Comparison of ENCODE assay signal across 32 cellular contexts in the genomic region with DNA sequence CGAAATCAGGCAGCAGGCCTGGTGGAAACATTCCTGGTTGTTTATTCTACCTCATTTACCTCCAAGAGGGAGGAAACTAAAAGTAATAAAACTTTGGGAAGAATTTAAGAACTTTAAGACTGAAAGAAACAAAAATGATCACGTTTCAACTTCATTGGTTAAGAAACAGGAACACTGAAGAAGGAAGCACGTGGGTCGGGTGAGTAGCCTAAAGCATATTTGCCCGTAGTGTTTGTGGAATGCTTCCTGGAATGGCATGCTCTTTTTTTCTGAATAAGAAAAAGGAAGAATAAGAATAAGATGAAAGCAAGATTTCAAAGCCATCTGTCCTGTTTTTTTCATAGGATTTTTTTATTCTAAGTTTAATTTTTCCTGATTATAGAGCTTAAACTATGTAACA.
DNase-seq lines count a peak whose midpoint lies in the region; ATAC-seq and TF ChIP-seq lines count a peak whose summit lies in the region.
"Had no signal": no experiment of that assay in that cellular context is flagged by ENCODE, and none has a peak within 500 bp of the region (broad histone marks: within the 10 kb centered on the region; RNA-seq: fewer than 3 reads in every experiment).

No MANE protein-coding gene starts in this region.

- ATAC-seq in naive B cell (ENCODE audit: low read depth in 2 of 2) (no peak), GM21447 (IDR thresholded peaks at IDR 0.05; ENCODE audit: unreplicated experiment) (no peak), HG03457 (IDR thresholded peaks at IDR 0.05; ENCODE audit: unreplicated experiment) (no peak)
- ATAC-seq in stimulated activated effector memory CD8-positive, alpha-beta T cell treated with anti-CD3 and anti-CD28 coated beads, Interleukin-12 subunit alpha, Interleukin-12 subunit beta, amount 100 ng/mL, for 72 hours: no peak
- ATAC-seq: left lobe of liver, right lobe of liver had no signal

- H3K27ac Mint-ChIP-seq in naive B cell: peak overlapping the region in 5 of 6 donors; percentile 32 to 85 (median 48)
- H3K27ac Mint-ChIP-seq in stimulated activated effector memory CD8-positive, alpha-beta T cell treated with anti-CD3 and anti-CD28 coated beads, Interleukin-12 subunit alpha, Interleukin-12 subunit beta, amount 100 ng/mL, for 72 hours: no peak overlapping the region
- H3K27ac Mint-ChIP-seq: activated CD4-positive, alpha-beta memory T cell treated with anti-CD3 and anti-CD28 coated beads for 36 hours; activated naive CD4-positive, alpha-beta T cell treated with anti-CD3 and anti-CD28 coated beads, Interleukin-2, amount 10 ng/mL, durations not matched to agents 7 days and 5 days; CD4-positive, CD25-positive, alpha-beta regulatory T cell; neural progenitor cell; T-helper 1 cell treated with Interleukin-12 subunit alpha and Interleukin-12 subunit beta and Interleukin-4 antibody, amounts not matched to agents 30 μg/mL and 1 μg/mL, for 36 hours had no signal

- H3K4me3 ChIP-seq in AG10803 (ENCODE audit: low read length): no peak overlapping the region
- H3K4me3 ChIP-seq: MG63, neural progenitor cell, right lobe of liver, spleen, stomach, tibial nerve had no signal

- H3K27me3 Mint-ChIP-seq in naive B cell: no peaks in the 10 kb centered on the region
- H3K27me3 Mint-ChIP-seq: activated CD4-positive, alpha-beta memory T cell treated with anti-CD3 and anti-CD28 coated beads for 36 hours; activated naive CD4-positive, alpha-beta T cell treated with anti-CD3 and anti-CD28 coated beads, Interleukin-2, amount 10 ng/mL, durations not matched to agents 7 days and 5 days; CD4-positive, CD25-positive, alpha-beta regulatory T cell had no signal

- DNase-seq in AG10803 (ENCODE audit: low read depth): peak; percentile 21
- DNase-seq in EH (ENCODE audit: low read depth): peak; percentile 63
- peak; percentile 19 for DNase-seq in amniotic epithelial cell (ENCODE audit: low read depth)
- no peak for DNase-seq in naive B cell
- DNase-seq in activated CD4-positive, alpha-beta T cell treated with anti-CD3 and anti-CD28 coated beads for 1 hour: no peak
- DNase-seq in stimulated activated effector memory CD8-positive, alpha-beta T cell treated with anti-CD3 and anti-CD28 coated beads, Interleukin-12 subunit alpha, Interleukin-12 subunit beta, amount 100 ng/mL, for 72 hours (ENCODE audit: low spot score in 2 of 2): no peak
- DNase-seq: activated CD4-positive, alpha-beta memory T cell treated with anti-CD3 and anti-CD28 coated beads for 36 hours; activated CD4-positive, CD25-positive, alpha-beta regulatory T cell treated with anti-CD3 and anti-CD28 coated beads, Interleukin-2, amount 50 U/mL, for 72 hours; activated CD8-positive, alpha-beta memory T cell treated with anti-CD3 and anti-CD28 coated beads, Interleukin-2, amount 50 U/mL, for 4 hours; activated naive CD4-positive, alpha-beta T cell treated with anti-CD3 and anti-CD28 coated beads, Interleukin-2, amount 10 ng/mL, durations not matched to agents 7 days and 5 days; amygdala; Calu3; CD4-positive, CD25-positive, alpha-beta regulatory T cell; DMS79; effector CD4-positive, alpha-beta T cell; GF-D8; KG1; mesendoderm; MG63; NCI-H2029 treated with DMSO at 0.1 percent for 48 hours; NCI-H526; right lobe of liver; SK-N-SH; spleen; stimulated activated CD4-positive, alpha-beta T cell treated with anti-CD3 and anti-CD28 coated beads, Interleukin-2, amount 100 ng/mL, for 24 hours; stomach had no signal

- no peak overlapping the region for H3K4me3 Mint-ChIP-seq in naive B cell
- H3K4me3 Mint-ChIP-seq in stimulated activated effector memory CD8-positive, alpha-beta T cell treated with anti-CD3 and anti-CD28 coated beads, Interleukin-12 subunit alpha, Interleukin-12 subunit beta, amount 100 ng/mL, for 72 hours: no peak overlapping the region
- H3K4me3 Mint-ChIP-seq: activated CD4-positive, alpha-beta memory T cell treated with anti-CD3 and anti-CD28 coated beads for 36 hours; activated naive CD4-positive, alpha-beta T cell treated with anti-CD3 and anti-CD28 coated beads, Interleukin-2, amount 10 ng/mL, durations not matched to agents 7 days and 5 days; CD4-positive, CD25-positive, alpha-beta regulatory T cell; neural progenitor cell; T-helper 1 cell treated with Interleukin-12 subunit alpha and Interleukin-12 subunit beta and Interleukin-4 antibody, amounts not matched to agents 30 μg/mL and 1 μg/mL, for 36 hours had no signal

- H3K9me3 Mint-ChIP-seq in naive B cell: no peaks in the 10 kb centered on the region
- H3K9me3 Mint-ChIP-seq in stimulated activated effector memory CD8-positive, alpha-beta T cell treated with anti-CD3 and anti-CD28 coated beads, Interleukin-12 subunit alpha, Interleukin-12 subunit beta, amount 100 ng/mL, for 72 hours: no peaks in the 10 kb centered on the region
- H3K9me3 Mint-ChIP-seq: activated CD4-positive, alpha-beta memory T cell treated with anti-CD3 and anti-CD28 coated beads for 36 hours; activated naive CD4-positive, alpha-beta T cell treated with anti-CD3 and anti-CD28 coated beads, Interleukin-2, amount 10 ng/mL, durations not matched to agents 7 days and 5 days; neural progenitor cell; T-helper 1 cell treated with Interleukin-12 subunit alpha and Interleukin-12 subunit beta and Interleukin-4 antibody, amounts not matched to agents 30 μg/mL and 1 μg/mL, for 36 hours had no signal

- peaks cover 8 to 9% of the 10 kb centered on the region in 2 donors for H3K36me3 Mint-ChIP-seq in naive B cell
- H3K36me3 Mint-ChIP-seq in stimulated activated effector memory CD8-positive, alpha-beta T cell treated with anti-CD3 and anti-CD28 coated beads, Interleukin-12 subunit alpha, Interleukin-12 subunit beta, amount 100 ng/mL, for 72 hours: peaks cover 5% of the 10 kb centered on the region
- H3K36me3 Mint-ChIP-seq: activated CD4-positive, alpha-beta memory T cell treated with anti-CD3 and anti-CD28 coated beads for 36 hours had no signal

- TF ChIP-seq CTCF in AG10803 (conservative IDR thresholded peaks at IDR 0.05; ENCODE audit: low read length): no peak

- H3K4me1 Mint-ChIP-seq in naive B cell: peaks cover 25 to 36% (median 30%) of the 10 kb centered on the region in 3 donors
- no peaks in the 10 kb centered on the region for H3K4me1 Mint-ChIP-seq in stimulated activated effector memory CD8-positive, alpha-beta T cell treated with anti-CD3 and anti-CD28 coated beads, Interleukin-12 subunit alpha, Interleukin-12 subunit beta, amount 100 ng/mL, for 72 hours
- H3K4me1 Mint-ChIP-seq: activated naive CD4-positive, alpha-beta T cell treated with anti-CD3 and anti-CD28 coated beads, Interleukin-2, amount 10 ng/mL, durations not matched to agents 7 days and 5 days; neural progenitor cell had no signal

Comparison
In these comparisons a context has a peak if more than half of its experiments do, and no peak if none do; other contexts are left out.
1. DNase-seq: peak in AG10803 (single experiment), EH (single experiment) and amniotic epithelial cell (single experiment); none in naive B cell (single experiment), activated CD4-positive, alpha-beta T cell treated with anti-CD3 and anti-CD28 coated beads for 1 hour (single experiment) and stimulated activated effector memory CD8-positive, alpha-beta T cell treated with anti-CD3 and anti-CD28 coated beads, Interleukin-12 subunit alpha, Interleukin-12 subunit beta, amount 100 ng/mL, for 72 hours (0 of 2).